In genomic region chr11:64388911-64389310, GRCh38 we compare ENCODE assay signal across 1 cellular context.
TF ChIP-seq lines count a peak whose summit lies in the region.

No MANE protein-coding gene starts in this region.

TF ChIP-seq in H1, 55 proteins besides CTCF, POLR2A, EP300 and RAD21 (continued from another document):
- TF ChIP-seq POLR2AphosphoS5 (IDR thresholded peaks at IDR 0.05; ENCODE audit: low read depth, low read length) (no peak), CREB1 (IDR thresholded peaks at IDR 0.05) (no peak), ATF3 (IDR thresholded peaks at IDR 0.05; ENCODE audit: insufficient read depth, low read depth, low read length) (no peak)
